29 cellular contexts compared by ENCODE assay signal in genomic region chr4:65893957-65894755, GRCh38.
A peak's percentile ranks its signal among the peaks of the same experiment; 100 is the strongest.
DNase-seq lines count a peak whose midpoint lies in the region; ATAC-seq and TF ChIP-seq lines count a peak whose summit lies in the region.
"Had no signal": no experiment of that assay in that cellular context is flagged by ENCODE, and none has a peak within 500 bp of the region (broad histone marks: within the 10 kb centered on the region; RNA-seq: fewer than 3 reads in every experiment).

No MANE protein-coding gene starts in this region.

- H3K27me3 ChIP-seq in PC-3 (ENCODE audit: low read length), result no peaks in the 10 kb centered on the region
- no peaks in the 10 kb centered on the region for H3K27me3 ChIP-seq in osteoblast (ENCODE audit: insufficient read depth, low read length)
- H3K27me3 ChIP-seq in upper lobe of right lung, result no peaks in the 10 kb centered on the region
- H3K27me3 ChIP-seq: BE2C, sigmoid colon, SJSA1, stomach, thyroid gland, vagina had no signal

- H3K9ac ChIP-seq in PC-3 (ENCODE audit: low read length), result no peak overlapping the region

- peak; percentile 23 for DNase-seq in ELR (ENCODE audit: low read depth)
- DNase-seq in PC-3, result peak; percentile 58
- DNase-seq in dedifferentiated amniotic fluid mesenchymal stem cell (ENCODE audit: extremely low spot score), result peak; percentile 23
- DNase-seq in osteoblast (ENCODE audit: insufficient read length, low spot score, missing footprints), result peak; percentile 44
- DNase-seq in mucosa of descending colon, result no peak
- DNase-seq in ecto neural progenitor cell (ENCODE audit: low spot score), result no peak
- no peak for DNase-seq in upper lobe of right lung
- DNase-seq in T-helper 1 cell, result no peak
- DNase-seq: activated CD4-positive, alpha-beta T cell treated with anti-CD3 and anti-CD28 coated beads, Interleukin-2, amount 50 U/mL, for 1 hour; activated T-cell treated with anti-CD3 and anti-CD28 coated beads, Interleukin-2, amount 50 U/mL, for 24 hours; BE2C; CD8-positive, alpha-beta T cell; effector CD8-positive, alpha-beta T cell; glutamatergic neuron; H9; left ventricle myocardium inferior; mesenchymal stem cell; MV-4-11; NCI-H1436 treated with DMSO at 0.1 percent for 48 hours; NCI-H226; NCI-H748 treated with DMSO at 0.1 percent for 48 hours; sigmoid colon; stimulated activated CD4-positive, alpha-beta T cell treated with anti-CD3 and anti-CD28 coated beads, Interleukin-4, amount 100 ng/mL, for 1 hour; stomach; thyroid gland had no signal

- H2AFZ ChIP-seq in PC-3 (ENCODE audit: low read length), result peak overlapping the region; percentile 6; the same call in 1 of the 2 replicates
- H2AFZ ChIP-seq in osteoblast (ENCODE audit: low read length), result no peak overlapping the region

- H3K9me3 ChIP-seq in PC-3 (ENCODE audit: low read length) (no peaks in the 10 kb centered on the region), osteoblast (ENCODE audit: low read depth, low read length) (no peaks in the 10 kb centered on the region), mucosa of descending colon (no peaks in the 10 kb centered on the region), upper lobe of right lung (no peaks in the 10 kb centered on the region)
- H3K9me3 ChIP-seq: BE2C, prostate gland, sigmoid colon, stomach, thyroid gland, vagina had no signal

- CTCF ChIA-PET in PC-3 (lab: Charles Lee), result no interaction called here

- H3K9me2 ChIP-seq in PC-3 (replicated peaks; ENCODE audit: low read length), result no peaks in the 10 kb centered on the region

- H3K27ac ChIP-seq in PC-3 (ENCODE audit: low read length) (no peak overlapping the region), osteoblast (ENCODE audit: low read depth, low read length) (no peak overlapping the region), upper lobe of right lung (no peak overlapping the region)
- H3K27ac ChIP-seq: left ventricle myocardium inferior, prostate gland, sigmoid colon, SJSA1, stomach, thyroid gland, vagina had no signal

- ATAC-seq in PC-3, result peak; percentile 63
- no peak for ATAC-seq in mucosa of descending colon
- ATAC-seq in upper lobe of right lung, result no peak
- ATAC-seq: CD8-positive, alpha-beta T cell; HepG2 had no signal

- no peak overlapping the region for H3K4me3 ChIP-seq in PC-3 (ENCODE audit: low read length)
- H3K4me3 ChIP-seq in osteoblast (ENCODE audit: insufficient read depth, low read length), result no peak overlapping the region
- no peak overlapping the region for H3K4me3 ChIP-seq in mucosa of descending colon
- no peak overlapping the region for H3K4me3 ChIP-seq in upper lobe of right lung
- H3K4me3 ChIP-seq: left ventricle myocardium inferior, prostate gland, sigmoid colon, SJSA1, stomach, thyroid gland, vagina had no signal

- POLR2A ChIA-PET in PC-3 (lab: Charles Lee; ENCODE audit: unreplicated experiment), result interaction anchor here (0.6 kb wide), 1 partner anchor 631 kb away, joined by 4 read pairs; no protein-coding TSS in a partner anchor

- H4K20me1 ChIP-seq in PC-3 (ENCODE audit: low read length) (no peaks in the 10 kb centered on the region), osteoblast (ENCODE audit: insufficient read depth, low read length) (no peaks in the 10 kb centered on the region)

- H3K36me3 ChIP-seq in PC-3 (ENCODE audit: low read depth, low read length), result no peaks in the 10 kb centered on the region
- no peaks in the 10 kb centered on the region for H3K36me3 ChIP-seq in osteoblast (ENCODE audit: insufficient read depth, low read length)
- H3K36me3 ChIP-seq in mucosa of descending colon (ENCODE audit: low read depth), result no peaks in the 10 kb centered on the region
- H3K36me3 ChIP-seq in upper lobe of right lung, result no peaks in the 10 kb centered on the region
- H3K36me3 ChIP-seq: BE2C, left ventricle myocardium inferior, prostate gland, sigmoid colon, SJSA1, stomach, thyroid gland, vagina had no signal

- no peak for TF ChIP-seq CTCF in PC-3 (conservative IDR thresholded peaks at IDR 0.05; ENCODE audit: low read depth, low read length)
- no peak for TF ChIP-seq CTCF in osteoblast (IDR thresholded peaks at IDR 0.05; ENCODE audit: extremely low read depth, low read depth, low read length)
- no peak for TF ChIP-seq CTCF in mucosa of descending colon (IDR thresholded peaks at IDR 0.05)
- no peak for TF ChIP-seq CTCF in upper lobe of right lung (IDR thresholded peaks at IDR 0.05)

- no TSS peak for BruUV-seq in PC-3 (replicated peaks; lab: Mats Ljungman, UMichigan)

- intact Hi-C loops in PC-3 (cut with micrococcal nuclease) (no loop called here), mucosa of descending colon (cut with DNase I, micrococcal nuclease) (no loop called here), upper lobe of right lung (cut with DNase I) (no loop called here)

- peak overlapping the region; percentile 14 for H3K4me2 ChIP-seq in PC-3 (ENCODE audit: low read length)
- H3K4me2 ChIP-seq in osteoblast (ENCODE audit: insufficient read depth, low read length), result no peak overlapping the region

- peaks cover 24% of the 10 kb centered on the region for H3K4me1 ChIP-seq in PC-3 (ENCODE audit: insufficient read depth, low read length)
- H3K4me1 ChIP-seq in osteoblast (ENCODE audit: insufficient read depth, low read length), result no peaks in the 10 kb centered on the region
- H3K4me1 ChIP-seq in mucosa of descending colon (ENCODE audit: low read depth), result no peaks in the 10 kb centered on the region
- no peaks in the 10 kb centered on the region for H3K4me1 ChIP-seq in upper lobe of right lung
- H3K4me1 ChIP-seq: BE2C, left ventricle myocardium inferior, prostate gland, stomach, thyroid gland, vagina had no signal

- no peaks in the 10 kb centered on the region for H3F3A ChIP-seq in PC-3 (ENCODE audit: low read length, unreplicated experiment)

- H3K79me2 ChIP-seq in PC-3 (ENCODE audit: low read length) (no peaks in the 10 kb centered on the region), osteoblast (ENCODE audit: insufficient read depth, low read length) (no peaks in the 10 kb centered on the region)

Comparison
In these comparisons a context has a peak if more than half of its experiments do, and no peak if none do; other contexts are left out.
1. DNase-seq: peak in ELR (single experiment), PC-3 (single experiment), dedifferentiated amniotic fluid mesenchymal stem cell (single experiment) and osteoblast (single experiment); none in mucosa of descending colon (0 of 3), ecto neural progenitor cell (single experiment), upper lobe of right lung (single experiment) and T-helper 1 cell (0 of 5).